Comparison of ENCODE assay signal across 1 cellular context in genomic region chr15:50260969-50261496, GRCh38.
A peak's percentile ranks its signal among the peaks of the same experiment; 100 is the strongest.
TF ChIP-seq lines count a peak whose summit lies in the region.

No MANE protein-coding gene starts in this region.

TF ChIP-seq in K562, 482 proteins besides CTCF, POLR2A, EP300 and RAD21 (continued from another document and continues in another):
- TF ChIP-seq ZNF592 (IDR thresholded peaks at IDR 0.05) (no peak; the same call in 1 of the 2 replicates), TFAM (CRISPR knock-in tag; conservative IDR thresholded peaks at IDR 0.05) (no peak), ZNF785 (CRISPR knock-in tag; IDR thresholded peaks at IDR 0.05) (no peak), POLR2G (IDR thresholded peaks at IDR 0.05; ENCODE audit: low read depth, low read length) (no peak), JUND (IDR thresholded peaks at IDR 0.05; ENCODE audit: borderline replicate concordance, low read depth, low read length) (peak; percentile 75), JUND (tag; IDR thresholded peaks at IDR 0.05; ENCODE audit: borderline replicate concordance, low read depth, low read length) (peak; percentile 32; the same call in 1 of the 3 replicates), EWSR1 (IDR thresholded peaks at IDR 0.05; ENCODE audit: borderline replicate concordance, low read depth, partially characterized antibody) (no peak), NR2C2 (CRISPR knock-in tag; IDR thresholded peaks at IDR 0.05) (no peak), NR2C2 (tag; IDR thresholded peaks at IDR 0.05) (no peak), EGR1 (conservative IDR thresholded peaks at IDR 0.05) (peak; percentile 22; the same call in 1 of the 2 replicates), STAT5A (IDR thresholded peaks at IDR 0.05; ENCODE audit: borderline replicate concordance, low read length) (peak; percentile 95), CXXC5 (CRISPR knock-in tag; IDR thresholded peaks at IDR 0.05) (peak; percentile 19; the same call in 1 of the 2 replicates), TARDBP (IDR thresholded peaks at IDR 0.05) (peak; percentile 86), ZNF436 (CRISPR knock-in tag; IDR thresholded peaks at IDR 0.05) (no peak), ZNF586 (CRISPR knock-in tag; conservative IDR thresholded peaks at IDR 0.05) (no peak), VEZF1 (CRISPR knock-in tag; IDR thresholded peaks at IDR 0.05) (peak; percentile 73), CHD4 (IDR thresholded peaks at IDR 0.05; ENCODE audit: insufficient read depth, insufficient replicate concordance, low read depth, low read length, poor library complexity, severe bottlenecking) (no peak), DPF2 (IDR thresholded peaks at IDR 0.05) (peak; percentile 96), NRF1 (conservative IDR thresholded peaks at IDR 0.05 in 1 of 2, IDR thresholded peaks at IDR 0.05 in 1 of 2) (no peak), KDM4B (IDR thresholded peaks at IDR 0.05; ENCODE audit: borderline replicate concordance in 2 of 2, low read depth in 1 of 2) (no peak), HLTF (IDR thresholded peaks at IDR 0.05) (no peak), ZFP30 (CRISPR knock-in tag; IDR thresholded peaks at IDR 0.05; ENCODE audit: borderline replicate concordance) (no peak), ZBTB7A (IDR thresholded peaks at IDR 0.05; ENCODE audit: borderline replicate concordance, control insufficient read depth, low read depth, low read length) (peak; percentile 40; the same call in 1 of the 2 replicates), CCNT2 (IDR thresholded peaks at IDR 0.05; ENCODE audit: borderline replicate concordance, extremely low read depth, insufficient read length, low read depth, low read length) (peak; percentile 92), DMBX1 (CRISPR knock-in tag; IDR thresholded peaks at IDR 0.05; ENCODE audit: borderline replicate concordance) (peak; percentile 12; the same call in 1 of the 2 replicates), ZNF253 (CRISPR knock-in tag; conservative IDR thresholded peaks at IDR 0.05) (no peak), ZNF318 (IDR thresholded peaks at IDR 0.05; ENCODE audit: borderline replicate concordance in 1 of 2, low read depth in 1 of 2) (peak in 1 of 2 experiments; percentile 66; a peak in 1 of 4 replicates), MCM3 (IDR thresholded peaks at IDR 0.05) (no peak), ZNF146 (CRISPR knock-in tag; IDR thresholded peaks at IDR 0.05; ENCODE audit: unreplicated experiment) (no peak), KAT7 (CRISPR knock-in tag; IDR thresholded peaks at IDR 0.05; ENCODE audit: borderline replicate concordance) (no peak), HMG20B (CRISPR knock-in tag; IDR thresholded peaks at IDR 0.05) (no peak), ZNF445 (CRISPR knock-in tag; IDR thresholded peaks at IDR 0.05; ENCODE audit: low read depth) (no peak), ZNF644 (tag; IDR thresholded peaks at IDR 0.05; ENCODE audit: low read depth) (peak; percentile 92), ZNF121 (CRISPR knock-in tag; conservative IDR thresholded peaks at IDR 0.05) (no peak), NCOR1 (IDR thresholded peaks at IDR 0.05) (peak; percentile 94), PBX2 (CRISPR knock-in tag; IDR thresholded peaks at IDR 0.05; ENCODE audit: low read depth) (no peak), PBX2 (tag; conservative IDR thresholded peaks at IDR 0.05; ENCODE audit: low read depth) (peak; percentile 85), SNIP1 (IDR thresholded peaks at IDR 0.05; ENCODE audit: low read depth) (no peak), FIP1L1 (IDR thresholded peaks at IDR 0.05; ENCODE audit: low read depth, low read length, poor library complexity, severe bottlenecking) (no peak), MCM7 (IDR thresholded peaks at IDR 0.05) (no peak), POLR2AphosphoS2 (IDR thresholded peaks at IDR 0.05; ENCODE audit: low read length) (no peak), ZNF384 (IDR thresholded peaks at IDR 0.05; ENCODE audit: low read depth, low read length) (no peak), KLF10 (CRISPR knock-in tag; IDR thresholded peaks at IDR 0.05) (no peak), MXI1 (IDR thresholded peaks at IDR 0.05; ENCODE audit: low read depth, low read length) (0 out of 2 replicates have a peak, but pooled peaks have one; percentile 58)
- TF ChIP-seq, protein P1, sequence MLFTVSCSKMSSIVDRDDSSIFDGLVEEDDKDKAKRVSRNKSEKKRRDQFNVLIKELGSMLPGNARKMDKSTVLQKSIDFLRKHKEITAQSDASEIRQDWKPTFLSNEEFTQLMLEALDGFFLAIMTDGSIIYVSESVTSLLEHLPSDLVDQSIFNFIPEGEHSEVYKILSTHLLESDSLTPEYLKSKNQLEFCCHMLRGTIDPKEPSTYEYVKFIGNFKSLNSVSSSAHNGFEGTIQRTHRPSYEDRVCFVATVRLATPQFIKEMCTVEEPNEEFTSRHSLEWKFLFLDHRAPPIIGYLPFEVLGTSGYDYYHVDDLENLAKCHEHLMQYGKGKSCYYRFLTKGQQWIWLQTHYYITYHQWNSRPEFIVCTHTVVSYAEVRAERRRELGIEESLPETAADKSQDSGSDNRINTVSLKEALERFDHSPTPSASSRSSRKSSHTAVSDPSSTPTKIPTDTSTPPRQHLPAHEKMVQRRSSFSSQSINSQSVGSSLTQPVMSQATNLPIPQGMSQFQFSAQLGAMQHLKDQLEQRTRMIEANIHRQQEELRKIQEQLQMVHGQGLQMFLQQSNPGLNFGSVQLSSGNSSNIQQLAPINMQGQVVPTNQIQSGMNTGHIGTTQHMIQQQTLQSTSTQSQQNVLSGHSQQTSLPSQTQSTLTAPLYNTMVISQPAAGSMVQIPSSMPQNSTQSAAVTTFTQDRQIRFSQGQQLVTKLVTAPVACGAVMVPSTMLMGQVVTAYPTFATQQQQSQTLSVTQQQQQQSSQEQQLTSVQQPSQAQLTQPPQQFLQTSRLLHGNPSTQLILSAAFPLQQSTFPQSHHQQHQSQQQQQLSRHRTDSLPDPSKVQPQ (CRISPR knock-in tag; IDR thresholded peaks at IDR 0.05; ENCODE audit: borderline replicate concordance): no peak
- TF ChIP-seq, protein P2, sequence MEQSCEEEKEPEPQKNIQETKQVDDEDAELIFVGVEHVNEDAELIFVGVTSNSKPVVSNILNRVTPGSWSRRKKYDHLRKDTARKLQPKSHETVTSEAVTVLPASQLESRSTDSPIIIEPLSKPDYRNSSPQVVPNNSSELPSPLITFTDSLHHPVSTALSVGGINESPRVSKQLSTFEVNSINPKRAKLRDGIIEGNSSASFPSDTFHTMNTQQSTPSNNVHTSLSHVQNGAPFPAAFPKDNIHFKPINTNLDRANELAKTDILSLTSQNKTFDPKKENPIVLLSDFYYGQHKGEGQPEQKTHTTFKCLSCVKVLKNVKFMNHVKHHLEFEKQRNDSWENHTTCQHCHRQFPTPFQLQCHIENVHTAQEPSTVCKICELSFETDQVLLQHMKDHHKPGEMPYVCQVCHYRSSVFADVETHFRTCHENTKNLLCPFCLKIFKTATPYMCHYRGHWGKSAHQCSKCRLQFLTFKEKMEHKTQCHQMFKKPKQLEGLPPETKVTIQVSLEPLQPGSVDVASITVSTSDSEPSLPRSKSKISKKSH (CRISPR knock-in tag; IDR thresholded peaks at IDR 0.05): no peak
